8 cellular contexts compared by ENCODE assay signal in the genomic region with DNA sequence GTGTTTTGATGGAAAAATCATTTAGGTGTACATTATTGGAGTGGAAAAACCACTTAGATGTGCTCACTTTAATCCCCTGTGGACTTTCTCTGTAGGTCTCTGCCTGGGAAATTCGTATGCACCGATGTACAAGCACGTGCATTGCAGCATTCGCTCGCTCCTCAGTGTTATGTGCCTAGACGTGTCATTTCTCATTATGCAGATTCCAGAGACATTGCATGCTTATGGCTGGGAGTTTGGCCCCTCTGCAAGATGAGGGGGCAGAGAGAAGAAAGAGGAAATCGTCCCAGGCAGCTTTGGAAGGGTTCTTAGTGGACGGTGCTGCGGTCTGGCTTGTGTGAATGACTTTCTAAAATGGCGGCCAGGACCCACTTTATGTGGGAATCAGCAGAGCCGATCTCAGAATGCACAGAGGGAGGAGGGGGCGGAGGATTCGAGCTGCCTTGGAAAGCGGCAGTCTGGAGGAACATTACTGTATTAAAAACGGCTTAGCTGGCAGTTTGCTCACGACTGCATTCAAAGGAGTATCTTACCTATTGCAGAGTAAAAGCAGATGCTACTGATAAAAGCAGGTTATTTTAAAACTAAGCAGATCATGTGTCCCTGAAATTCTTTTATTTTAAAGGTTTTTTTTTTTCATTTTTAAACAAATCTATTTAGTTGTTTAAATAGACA. TPM values are rescaled to one million over a fixed set of nuclear protein-coding genes. Genes with fewer than 3 reads are reported as not detected.
DNase-seq lines count a peak whose midpoint lies in the region; ATAC-seq and TF ChIP-seq lines count a peak whose summit lies in the region.

No MANE protein-coding gene starts in this region.

- peak overlapping the region; percentile 92 for H3K4me3 ChIP-seq in SK-N-MC
- peak overlapping the region; percentile 93 for H3K4me3 ChIP-seq in brain microvascular endothelial cell (ENCODE audit: low read depth, low read length)
- H3K4me3 ChIP-seq in kidney epithelial cell (ENCODE audit: low read depth, low read length) = peak overlapping the region; percentile 90

- peak overlapping the region; percentile 72 for H3K9ac ChIP-seq in ES-I3 (ENCODE audit: low read depth, low read length)
- peak overlapping the region; percentile 86 for H3K9ac ChIP-seq in SK-N-MC (ENCODE audit: insufficient read length)

- TF ChIP-seq CTCF in brain microvascular endothelial cell (IDR thresholded peaks at IDR 0.05; ENCODE audit: low read depth, low read length, missing control alignments) (no peak), kidney epithelial cell (IDR thresholded peaks at IDR 0.05; ENCODE audit: insufficient read depth, low read length, poor library complexity, severe bottlenecking) (no peak)

- DNase-seq in NCI-H1092 (lab: John Stamatoyannopoulos, UW) = peak; percentile 79
- peak; percentile 75 for DNase-seq in SK-N-MC (ENCODE audit: low read depth, low spot score)
- peak; percentile 53 for DNase-seq in brain microvascular endothelial cell
- DNase-seq in kidney epithelial cell (ENCODE audit: low read depth) = no peak
- peak; percentile 8 to 27 (median 22) for DNase-seq in stimulated activated CD4-positive, alpha-beta T cell treated with anti-CD3 and anti-CD28 coated beads, Interleukin-12 subunit alpha, Interleukin-12 subunit beta, amount 100 ng/mL, for 48 hours (ENCODE audit: low read depth in 2 of 3, low spot score in 1 of 3)
- no peak for DNase-seq in GM19238 (ENCODE audit: insufficient read length, low spot score)

- H3K36me3 ChIP-seq in ES-I3 (ENCODE audit: insufficient read depth, low read length) = no peaks in the 10 kb centered on the region
- no peaks in the 10 kb centered on the region for H3K36me3 ChIP-seq in SK-N-MC (ENCODE audit: insufficient read depth, low read length)
- H3K36me3 ChIP-seq in brain microvascular endothelial cell (replicated peaks) = no peaks in the 10 kb centered on the region
- no peaks in the 10 kb centered on the region for H3K36me3 ChIP-seq in kidney epithelial cell (ENCODE audit: control insufficient read depth, insufficient read depth, low read length)

- H3K27me3 ChIP-seq in brain microvascular endothelial cell (replicated peaks) = no peaks in the 10 kb centered on the region
- H3K27me3 ChIP-seq in kidney epithelial cell (ENCODE audit: control insufficient read depth, insufficient read depth, low read length) = no peaks in the 10 kb centered on the region

- H3K27ac ChIP-seq in SK-N-MC (peak overlapping the region; percentile 95), brain microvascular endothelial cell (peak overlapping the region; percentile 77)

- ATAC-seq in HG02970 (IDR thresholded peaks at IDR 0.05; ENCODE audit: low FRiP score, unreplicated experiment) = no peak

- H3K9me3 ChIP-seq in ES-I3 (ENCODE audit: control insufficient read depth, insufficient read depth, low read length) = no peaks in the 10 kb centered on the region
- H3K9me3 ChIP-seq in SK-N-MC (ENCODE audit: low read depth, low read length) = no peaks in the 10 kb centered on the region

- peaks cover 17% of the 10 kb centered on the region for H3K4me1 ChIP-seq in ES-I3 (ENCODE audit: insufficient read depth, low read length)

- in situ Hi-C loops in brain microvascular endothelial cell (cut with HindIII; ENCODE audit: low pct_ligation_motif_present, low sequenced_read_pairs) = no loop called here

RNA-seq across cellular contexts. Expression of gene SPEN, which starts 2.4 kb away (rescaled TPM):
- total RNA-seq in kidney epithelial cell = 24.0 and 29.1 TPM in 2 replicates

RNA-seq across cellular contexts. Expression of gene UQCRHL, which starts 42.5 kb away (rescaled TPM):
- 1.8 and 1.9 TPM in 2 replicates for total RNA-seq in kidney epithelial cell

Comparison
In these comparisons a context has a peak if more than half of its experiments do, and no peak if none do; other contexts are left out.
1. DNase-seq: peak in NCI-H1092 (single experiment), SK-N-MC (single experiment), brain microvascular endothelial cell (single experiment) and stimulated activated CD4-positive, alpha-beta T cell treated with anti-CD3 and anti-CD28 coated beads, Interleukin-12 subunit alpha, Interleukin-12 subunit beta, amount 100 ng/mL, for 48 hours (3 of 3); none in kidney epithelial cell (single experiment) and GM19238 (single experiment).
2. Peak in every context shown above with its lines, with median percentiles within 50 percentile points of each other: H3K4me3 ChIP-seq.